8 cellular contexts compared by ENCODE assay signal in the genomic region with DNA sequence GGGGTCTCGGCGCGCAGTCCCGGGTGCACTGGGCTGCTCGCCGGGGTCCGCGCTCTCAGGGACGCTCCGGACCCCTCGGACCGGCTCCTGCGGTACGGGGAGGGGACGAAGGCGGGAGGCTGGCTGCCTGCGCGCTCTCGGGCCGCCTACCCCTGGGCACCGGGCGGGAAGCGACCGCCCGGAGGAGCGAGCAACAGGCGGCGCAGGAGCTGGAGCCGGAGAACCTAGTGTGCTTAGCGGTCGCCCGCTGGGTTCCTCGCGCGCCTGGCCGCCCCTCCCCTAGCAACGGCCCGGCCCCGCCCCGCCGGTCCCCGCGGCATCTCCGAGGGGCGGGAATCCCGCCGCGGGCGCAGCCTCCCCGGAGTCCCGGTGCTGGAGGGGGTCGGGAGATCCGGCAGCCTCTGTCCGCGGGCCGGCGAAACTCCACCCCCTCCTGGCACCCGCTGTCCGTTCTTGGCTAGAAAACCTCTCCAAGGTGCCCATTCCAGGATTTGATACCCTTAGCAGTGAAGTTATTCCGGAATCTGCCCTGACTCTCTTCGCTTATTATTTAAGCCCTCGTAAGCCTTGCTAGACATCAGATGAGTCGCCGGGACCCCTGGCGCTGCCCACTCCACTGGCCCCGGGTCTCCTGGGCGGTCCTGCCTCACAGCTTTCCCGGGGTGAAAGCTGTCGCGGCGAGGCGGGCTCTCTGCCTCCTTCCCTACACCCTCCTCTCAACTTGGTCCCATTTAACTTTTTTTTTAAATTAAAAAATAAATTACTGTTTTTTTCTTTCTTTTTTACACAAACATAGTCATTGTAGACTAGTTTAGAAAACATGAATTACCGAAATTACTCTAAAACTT. TPM values are rescaled to one million over a fixed set of nuclear protein-coding genes. Genes with fewer than 3 reads are reported as not detected.
DNase-seq lines count a peak whose midpoint lies in the region; ATAC-seq lines count a peak whose summit lies in the region.

RPRML (minus strand) TSS at position 231 of the 848 bp plus-strand sequence. CDS start 246 bp downstream, outside the sequence.

- DNase-seq in CD1c-positive myeloid dendritic cell (ENCODE audit: extremely low spot score) (peak; percentile 7), HuH-7.5 (ENCODE audit: low spot score) (peak; percentile 30), T-helper 2 cell (peak in 3 of 5 experiments; percentile 1 to 35 (median 9)), lung microvascular endothelial cell (ENCODE audit: low read depth in 2 of 2) (peak; percentile 15 to 27), cortex of kidney (lab: John Stamatoyannopoulos, UW) (no peak)

- no peak within 1 kb of the TSS for H3K27ac Mint-ChIP-seq in dendritic cell treated with granulocyte-macrophage colony-stimulating factor and Interleukin-4, amounts not matched to agents 40 ng/mL and 50 ng/mL, for 4 days
- H3K27ac Mint-ChIP-seq in stimulated activated memory B cell treated with anti-CD40 and anti-IgM and Interleukin-4, amounts not matched to agents 10 μg/mL and 1 μg/mL and 100 μg/mL, for 72 hours: no peak within 1 kb of the TSS

- ATAC-seq in stimulated activated memory B cell treated with anti-CD40 and anti-IgM and Interleukin-4, amounts not matched to agents 10 μg/mL and 1 μg/mL and 100 μg/mL, for 72 hours: peak; percentile 64
- no peak for ATAC-seq in HG02981 (IDR thresholded peaks at IDR 0.05; ENCODE audit: unreplicated experiment)

- H3K9me3 Mint-ChIP-seq in dendritic cell treated with granulocyte-macrophage colony-stimulating factor and Interleukin-4, amounts not matched to agents 40 ng/mL and 50 ng/mL, for 4 days: no peaks in the 10 kb centered on the region
- no peaks in the 10 kb centered on the region for H3K9me3 Mint-ChIP-seq in stimulated activated memory B cell treated with anti-CD40 and anti-IgM and Interleukin-4, amounts not matched to agents 10 μg/mL and 1 μg/mL and 100 μg/mL, for 72 hours

- H3K4me3 Mint-ChIP-seq in dendritic cell treated with granulocyte-macrophage colony-stimulating factor and Interleukin-4, amounts not matched to agents 40 ng/mL and 50 ng/mL, for 4 days: peak within 1 kb of the TSS; percentile 68
- H3K4me3 Mint-ChIP-seq in stimulated activated memory B cell treated with anti-CD40 and anti-IgM and Interleukin-4, amounts not matched to agents 10 μg/mL and 1 μg/mL and 100 μg/mL, for 72 hours: peak within 1 kb of the TSS; percentile 82

- no peaks in the 10 kb centered on the region for H3K36me3 Mint-ChIP-seq in dendritic cell treated with granulocyte-macrophage colony-stimulating factor and Interleukin-4, amounts not matched to agents 40 ng/mL and 50 ng/mL, for 4 days (ENCODE audit: low read depth)
- no peaks in the 10 kb centered on the region for H3K36me3 Mint-ChIP-seq in stimulated activated memory B cell treated with anti-CD40 and anti-IgM and Interleukin-4, amounts not matched to agents 10 μg/mL and 1 μg/mL and 100 μg/mL, for 72 hours

- H3K4me1 Mint-ChIP-seq in dendritic cell treated with granulocyte-macrophage colony-stimulating factor and Interleukin-4, amounts not matched to agents 40 ng/mL and 50 ng/mL, for 4 days (ENCODE audit: low read depth): peaks cover 13% of the 10 kb centered on the region
- peaks cover 10% of the 10 kb centered on the region for H3K4me1 Mint-ChIP-seq in stimulated activated memory B cell treated with anti-CD40 and anti-IgM and Interleukin-4, amounts not matched to agents 10 μg/mL and 1 μg/mL and 100 μg/mL, for 72 hours

- peaks cover 72% of the 10 kb centered on the region for H3K27me3 Mint-ChIP-seq in dendritic cell treated with granulocyte-macrophage colony-stimulating factor and Interleukin-4, amounts not matched to agents 40 ng/mL and 50 ng/mL, for 4 days
- peaks cover 43% of the 10 kb centered on the region for H3K27me3 Mint-ChIP-seq in stimulated activated memory B cell treated with anti-CD40 and anti-IgM and Interleukin-4, amounts not matched to agents 10 μg/mL and 1 μg/mL and 100 μg/mL, for 72 hours

- intact Hi-C loops in dendritic cell treated with granulocyte-macrophage colony-stimulating factor and Interleukin-4, amounts not matched to agents 40 ng/mL and 50 ng/mL, for 4 days (cut with micrococcal nuclease): no loop called here

RNA-seq across cellular contexts. Expression of gene RPRML, which starts in this region (rescaled TPM):
- total RNA-seq in lung microvascular endothelial cell: not detected in 2 replicates

Comparison
In these comparisons a context has a peak if more than half of its experiments do, and no peak if none do; other contexts are left out.
1. Peak in DNase-seq in lung microvascular endothelial cell; RNA of the gene not detected or under 1 TPM.